1 cellular context compared by ENCODE assay signal in the genomic region with DNA sequence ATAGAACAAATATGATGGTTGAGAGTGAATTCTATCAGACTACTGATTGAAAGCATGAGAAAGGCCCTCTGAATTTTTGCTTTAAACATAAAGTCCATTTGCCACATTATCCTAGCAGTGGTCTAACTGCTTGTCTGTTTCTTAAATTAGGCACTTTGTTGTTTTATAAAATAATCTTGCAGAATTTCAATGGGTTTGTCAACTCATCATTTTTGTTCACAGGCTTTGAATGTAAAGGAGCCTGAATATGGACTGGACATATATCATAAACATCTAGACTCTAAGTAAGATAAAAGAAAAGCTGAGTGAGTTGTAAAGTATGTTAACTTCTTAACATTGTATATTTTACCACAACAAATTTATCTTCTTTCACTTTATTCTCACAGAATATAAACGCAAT.
TF ChIP-seq lines count a peak whose summit lies in the region.

No MANE protein-coding gene starts in this region.

TF ChIP-seq in HepG2, 621 proteins besides CTCF, POLR2A, EP300 and RAD21 (continued from another document):
- no peak for TF ChIP-seq ZNF530 (CRISPR knock-in tag; IDR thresholded peaks at IDR 0.05; ENCODE audit: low read depth)
- TF ChIP-seq NFKB2 (CRISPR knock-in tag; IDR thresholded peaks at IDR 0.05; ENCODE audit: borderline replicate concordance) = no peak
- TF ChIP-seq MAFK (conservative IDR thresholded peaks at IDR 0.05 in 1 of 2, IDR thresholded peaks at IDR 0.05 in 1 of 2; ENCODE audit: low read length in 2 of 2) = peak; percentile 66 to 68
- no peak for TF ChIP-seq EEA1 (CRISPR knock-in tag; IDR thresholded peaks at IDR 0.05; ENCODE audit: borderline replicate concordance)
- TF ChIP-seq FOSL2 (CRISPR knock-in tag; IDR thresholded peaks at IDR 0.05) = no peak
